In genomic region chr2:167057461-167057860, GRCh38 we compare ENCODE assay signal across 21 cellular contexts.
DNase-seq lines count a peak whose midpoint lies in the region; ATAC-seq and TF ChIP-seq lines count a peak whose summit lies in the region.
"Had no signal": no experiment of that assay in that cellular context is flagged by ENCODE, and none has a peak within 500 bp of the region (broad histone marks: within the 10 kb centered on the region; RNA-seq: fewer than 3 reads in every experiment).

No MANE protein-coding gene starts in this region.

- no peak overlapping the region for H2AK5ac ChIP-seq in mesenchymal stem cell (ENCODE audit: low read length, severe bottlenecking)

- H3K9ac ChIP-seq in mesenchymal stem cell (ENCODE audit: low read length): no peak overlapping the region
- H3K9ac ChIP-seq: BLaER1 treated with 17β-estradiol and CSF1 and Interleukin-3, amounts not matched to agents 10 nM and 100 nM; GM23248 had no signal

- H3K18ac ChIP-seq in mesenchymal stem cell (ENCODE audit: low read depth in 1 of 2, low read length in 2 of 2): no peak overlapping the region

- H3K4me3 ChIP-seq in AG04450 (ENCODE audit: low read depth, low read length) (no peak overlapping the region), mesenchymal stem cell (ENCODE audit: insufficient read depth in 1 of 2, low read depth in 1 of 2, low read length in 2 of 2) (no peak overlapping the region), foreskin fibroblast (ENCODE audit: low read depth in 1 of 2, low read length in 2 of 2) (no peak overlapping the region)
- H3K4me3 ChIP-seq: BLaER1 treated with 17β-estradiol and CSF1 and Interleukin-3, amounts not matched to agents 10 nM and 100 nM; GM12878; GM23248 had no signal

- no peak overlapping the region for H2AFZ ChIP-seq in mesenchymal stem cell (ENCODE audit: low read depth, low read length)
- H2AFZ ChIP-seq: GM23248 had no signal

- no peak overlapping the region for H3K4me2 ChIP-seq in mesenchymal stem cell (ENCODE audit: low read length, poor library complexity, severe bottlenecking)
- H3K4me2 ChIP-seq: BLaER1 treated with 17β-estradiol and CSF1 and Interleukin-3, amounts not matched to agents 10 nM and 100 nM had no signal

- H4K8ac ChIP-seq in mesenchymal stem cell (ENCODE audit: low read length): no peak overlapping the region

- no peak overlapping the region for H2BK120ac ChIP-seq in mesenchymal stem cell (ENCODE audit: low read depth, low read length)

- no peak overlapping the region for H3K14ac ChIP-seq in mesenchymal stem cell (ENCODE audit: low read length in 2 of 2)

- H3K4ac ChIP-seq in mesenchymal stem cell (ENCODE audit: low read depth in 1 of 2, low read length in 2 of 2): no peak overlapping the region

- no peak overlapping the region for H2BK5ac ChIP-seq in mesenchymal stem cell (ENCODE audit: low read depth, low read length, poor library complexity, severe bottlenecking)

- no peak for ATAC-seq in HG02610 (IDR thresholded peaks at IDR 0.05; ENCODE audit: unreplicated experiment)
- ATAC-seq: GM12878 had no signal

- H3K79me1 ChIP-seq in mesenchymal stem cell (replicated peaks; ENCODE audit: low read length, poor library complexity, severe bottlenecking): no peaks in the 10 kb centered on the region

- H3K4me1 ChIP-seq in mesenchymal stem cell (ENCODE audit: control insufficient read depth, insufficient read depth, low read depth, low read length): no peaks in the 10 kb centered on the region
- H3K4me1 ChIP-seq: BE2C; BLaER1 treated with 17β-estradiol and CSF1 and Interleukin-3, amounts not matched to agents 10 nM and 100 nM had no signal

- no peak overlapping the region for H4K91ac ChIP-seq in mesenchymal stem cell (ENCODE audit: low read length)

- no peaks in the 10 kb centered on the region for H3K27me3 ChIP-seq in AG04450 (ENCODE audit: control insufficient read depth, insufficient read depth, low read length)
- H3K27me3 ChIP-seq in mesenchymal stem cell (ENCODE audit: control insufficient read depth in 1 of 2, insufficient read depth in 1 of 2, low read length in 2 of 2): no peaks in the 10 kb centered on the region
- H3K27me3 ChIP-seq: BE2C; BLaER1 treated with 17β-estradiol and CSF1 and Interleukin-3, amounts not matched to agents 10 nM and 100 nM had no signal

- DNase-seq in AG04450 (ENCODE audit: low read depth, low spot score) (peak; percentile 21), astrocyte of the hippocampus (ENCODE audit: low read depth, low spot score) (peak; percentile 2), fibroblast of peridontal ligament (ENCODE audit: extremely low read depth) (peak; percentile 62), mesenchymal stem cell (no peak), superior temporal gyrus (ENCODE audit: extremely low spot score) (no peak), foreskin fibroblast (no peak)
- DNase-seq: AML-193; BE2C; CD4-positive, alpha-beta T cell; CD8-positive, alpha-beta memory T cell; DMS 273 treated with DMSO at 0.1 percent for 48 hours; DMS79; EL; GDM1; GM23248; H7; HCEC 1CT had no signal

- H3K27ac ChIP-seq in AG04450 (ENCODE audit: low read depth, low read length): no peak overlapping the region
- H3K27ac ChIP-seq in mesenchymal stem cell (ENCODE audit: low read length, poor library complexity, severe bottlenecking): peak overlapping the region; percentile 10
- H3K27ac ChIP-seq: 22Rv1; BLaER1 treated with 17β-estradiol and CSF1 and Interleukin-3, amounts not matched to agents 10 nM and 100 nM; GM23248 had no signal

- 100% methylated on average over 2 of the region's 4 CpGs for WGBS in mesenchymal stem cell

- no peak overlapping the region for H2BK12ac ChIP-seq in mesenchymal stem cell (ENCODE audit: low read length in 2 of 2)

- H2BK15ac ChIP-seq in mesenchymal stem cell (ENCODE audit: low read depth, poor library complexity, severe bottlenecking): no peak overlapping the region

- no peaks in the 10 kb centered on the region for H3K36me3 ChIP-seq in mesenchymal stem cell (ENCODE audit: control insufficient read depth in 1 of 2, insufficient read depth in 2 of 2, low read depth in 1 of 2, low read length in 2 of 2)
- H3K36me3 ChIP-seq: BE2C; BLaER1 treated with 17β-estradiol and CSF1 and Interleukin-3, amounts not matched to agents 10 nM and 100 nM had no signal

- H3K9me3 ChIP-seq in AG04450 (ENCODE audit: control insufficient read depth, insufficient read depth, low read length): no peaks in the 10 kb centered on the region
- H3K9me3 ChIP-seq in mesenchymal stem cell (ENCODE audit: control insufficient read depth, low read length): no peaks in the 10 kb centered on the region
- H3K9me3 ChIP-seq: BE2C; BLaER1 treated with 17β-estradiol and CSF1 and Interleukin-3, amounts not matched to agents 10 nM and 100 nM had no signal

- no peak overlapping the region for H3K23ac ChIP-seq in mesenchymal stem cell (ENCODE audit: low read length in 2 of 2)

- POLR2A ChIA-PET in AG04450 (lab: Yijun Ruan, JAX): no interaction called here

- CTCF ChIA-PET in AG04450 (lab: Charles Lee): interaction anchor here (0.9 kb wide), 1 partner anchor 154 kb away, joined by 3 read pairs; no protein-coding TSS in a partner anchor

- TF ChIP-seq CTCF in AG04450 (IDR thresholded peaks at IDR 0.05; ENCODE audit: low read depth, low read length) (no peak), foreskin fibroblast (IDR thresholded peaks at IDR 0.05; ENCODE audit: low read depth, low read length) (no peak)

Comparison
In these comparisons a context has a peak if more than half of its experiments do, and no peak if none do; other contexts are left out.
1. DNase-seq: peak in AG04450 (single experiment), astrocyte of the hippocampus (single experiment) and fibroblast of peridontal ligament (single experiment); none in mesenchymal stem cell (single experiment), superior temporal gyrus (single experiment) and foreskin fibroblast (0 of 2).